15 cellular contexts compared by ENCODE assay signal in genomic region chr16:55401036-55401435, GRCh38.
"Had no signal": no experiment of that assay in that cellular context is flagged by ENCODE, and none has a peak within 500 bp of the region (broad histone marks: within the 10 kb centered on the region; RNA-seq: fewer than 3 reads in every experiment).

No MANE protein-coding gene starts in this region.

- H3K36me3 ChIP-seq: prostate gland, right atrium auricular region, tibial artery, upper lobe of left lung had no signal

- H3K27ac ChIP-seq: dorsolateral prefrontal cortex, prostate gland, right atrium auricular region, testis, tibial artery, upper lobe of left lung had no signal

- H3K9me3 ChIP-seq: prostate gland, right atrium auricular region, testis, tibial artery had no signal

- DNase-seq: dorsolateral prefrontal cortex; effector CD4-positive, alpha-beta T cell; hypothalamus; left ventricle myocardium superior; naive B cell; stimulated activated CD4-positive, alpha-beta T cell treated with anti-CD3 and anti-CD28 coated beads, Interleukin-2, amount 100 ng/mL, for 24 hours; stimulated activated CD4-positive, alpha-beta T cell treated with anti-CD3 and anti-CD28 coated beads, Interleukin-4, amount 100 ng/mL, for 4 hours; stimulated activated naive CD8-positive, alpha-beta T cell treated with anti-CD3 and anti-CD28 coated beads, Interleukin-15, Interleukin-2, amounts not matched to agents 100 U/mL and 50 U/mL, for 24 hours; substantia nigra; testis; tibial artery; upper lobe of left lung had no signal

- H3K4me1 ChIP-seq: prostate gland, right atrium auricular region, testis, tibial artery, upper lobe of left lung had no signal

- H3K4me3 ChIP-seq: dorsolateral prefrontal cortex, lung, prostate gland, right atrium auricular region, testis, tibial artery, upper lobe of left lung had no signal

- H3K27me3 ChIP-seq: right atrium auricular region, testis, upper lobe of left lung had no signal
